9 cellular contexts compared by ENCODE assay signal in the genomic region with DNA sequence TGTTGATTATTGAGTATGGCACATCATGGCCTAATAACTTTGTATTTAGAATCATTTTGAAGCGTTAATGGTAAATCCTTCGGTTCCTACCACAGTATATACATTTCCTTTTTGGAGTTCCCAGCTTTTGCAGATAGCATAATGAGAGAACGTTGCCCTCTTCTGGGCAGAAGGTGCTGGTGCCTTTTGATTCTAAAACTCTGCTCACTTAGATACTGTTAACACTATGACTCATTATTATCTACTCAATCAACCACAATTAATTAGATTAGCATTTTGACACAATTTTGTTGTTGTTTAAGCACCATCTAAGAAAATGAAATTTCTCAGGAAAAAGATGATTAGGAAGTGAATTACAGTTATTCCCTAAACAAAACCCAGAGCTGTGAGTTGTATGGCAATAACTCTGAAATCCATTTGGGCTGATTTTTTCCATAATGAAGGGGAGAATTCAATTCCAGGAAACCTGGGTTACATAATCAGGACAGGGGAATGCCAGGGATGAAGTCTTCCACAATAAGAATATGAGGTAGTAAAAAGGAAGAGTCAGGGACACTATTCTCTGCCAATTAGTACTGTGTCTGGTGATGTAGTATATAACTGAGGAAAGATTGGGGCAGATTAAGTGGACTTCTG. TPM values are rescaled to one million over a fixed set of nuclear protein-coding genes. Genes with fewer than 3 reads are reported as not detected.
DNase-seq lines count a peak whose midpoint lies in the region; ATAC-seq and TF ChIP-seq lines count a peak whose summit lies in the region.
"Had no signal": no experiment of that assay in that cellular context is flagged by ENCODE, and none has a peak within 500 bp of the region (broad histone marks: within the 10 kb centered on the region; RNA-seq: fewer than 3 reads in every experiment).

No MANE protein-coding gene starts in this region.

- H3K4me1 Mint-ChIP-seq in CD14-positive monocyte, result peaks cover 26% of the 10 kb centered on the region
- peaks cover under 1% of the 10 kb centered on the region for H3K4me1 Mint-ChIP-seq in activated B cell treated with CpG ODN at 0.5 μM for 24 hours
- H3K4me1 Mint-ChIP-seq in neural progenitor cell, result peaks cover 10% of the 10 kb centered on the region

- H3F3A ChIP-seq in neural progenitor cell (ENCODE audit: low read depth), result no peaks in the 10 kb centered on the region

- H3K27ac ChIP-seq in neural progenitor cell, result no peak overlapping the region
- H3K27ac ChIP-seq: SJSA1 had no signal

- no peak overlapping the region for H3K4me3 ChIP-seq in fibroblast of pulmonary artery (replicated peaks; ENCODE audit: low read depth, low read length)
- no peak overlapping the region for H3K4me3 ChIP-seq in neural progenitor cell
- H3K4me3 ChIP-seq: SJSA1 had no signal

- H3K9me3 Mint-ChIP-seq in CD14-positive monocyte (no peaks in the 10 kb centered on the region), activated B cell treated with CpG ODN at 0.5 μM for 24 hours (no peaks in the 10 kb centered on the region), neural progenitor cell (no peaks in the 10 kb centered on the region)

- DNase-seq in CD14-positive monocyte (ENCODE audit: low spot score) (no peak), NCI-H2171 treated with DMSO at 0.1 percent for 48 hours (lab: John Stamatoyannopoulos, UW) (peak; percentile 72), activated B cell treated with CpG ODN at 0.5 μM for 24 hours (no peak), fibroblast of pulmonary artery (ENCODE audit: low read depth) (peak; percentile 76), neural progenitor cell (ENCODE audit: low spot score) (peak; percentile 65)

- H3K27me3 Mint-ChIP-seq in CD14-positive monocyte (ENCODE audit: low read depth in 3 of 3) (peaks cover 1 to 8% (median 4%) of the 10 kb centered on the region in 3 donors), activated B cell treated with CpG ODN at 0.5 μM for 24 hours (peaks cover 20% of the 10 kb centered on the region), neural progenitor cell (ENCODE audit: insufficient read depth, low read depth) (peaks cover 2% of the 10 kb centered on the region)

- POLR2A ChIA-PET in activated B cell treated with CpG ODN at 0.5 μM for 24 hours (lab: Charles Lee), result interaction anchor here (1.0 kb wide), 1 partner anchor 12 kb away, joined by 3 read pairs; a partner anchor contains a TSS

- CTCF ChIA-PET in activated B cell treated with CpG ODN at 0.5 μM for 24 hours (lab: Charles Lee), result interaction anchor here (0.6 to 5.0 kb wide), 6 partner anchors 11 to 416 kb away, joined by 3 to 21 read pairs (median 8); a partner anchor contains a TSS

- no peak overlapping the region for H3K27ac Mint-ChIP-seq in CD14-positive monocyte
- H3K27ac Mint-ChIP-seq in activated B cell treated with CpG ODN at 0.5 μM for 24 hours, result no peak overlapping the region
- no peak overlapping the region for H3K27ac Mint-ChIP-seq in neural progenitor cell

- peak; percentile 81 for ATAC-seq in GM18502 (IDR thresholded peaks at IDR 0.05; ENCODE audit: poor library complexity, unreplicated experiment)
- peak; percentile 70 for ATAC-seq in HG03060 (IDR thresholded peaks at IDR 0.05; ENCODE audit: low read depth, unreplicated experiment)
- peak; percentile 74 for ATAC-seq in activated B cell treated with CpG ODN at 0.5 μM for 24 hours (ENCODE audit: low read depth)
- ATAC-seq in HG03520 (IDR thresholded peaks at IDR 0.05; ENCODE audit: unreplicated experiment), result no peak

- H3K27me3 ChIP-seq in neural progenitor cell, result no peaks in the 10 kb centered on the region
- H3K27me3 ChIP-seq: SJSA1 had no signal

- no peaks in the 10 kb centered on the region for H3K4me1 ChIP-seq in neural progenitor cell

- no peaks in the 10 kb centered on the region for H3K36me3 ChIP-seq in neural progenitor cell
- H3K36me3 ChIP-seq: SJSA1 had no signal

- intact Hi-C loops in CD14-positive monocyte (cut with micrococcal nuclease), result loop anchor here (10.0 kb wide), 4 partner anchors 135 to 675 kb away; a partner anchor contains a TSS
- intact Hi-C loops in activated B cell treated with CpG ODN at 0.5 μM for 24 hours (cut with micrococcal nuclease), result loop anchor here (1.0 to 5.0 kb wide), 3 partner anchors 267 to 677 kb away; no protein-coding TSS in a partner anchor

- peak; percentile 84 for TF ChIP-seq CTCF in CD14-positive monocyte (IDR thresholded peaks at IDR 0.05)
- no peak for TF ChIP-seq CTCF in activated B cell treated with CpG ODN at 0.5 μM for 24 hours (IDR thresholded peaks at IDR 0.05)
- TF ChIP-seq CTCF in fibroblast of pulmonary artery (IDR thresholded peaks at IDR 0.05; ENCODE audit: low read length, missing control alignments), result peak; percentile 95
- peak; percentile 85 for TF ChIP-seq CTCF in neural progenitor cell (IDR thresholded peaks at IDR 0.05)

- H2AFZ ChIP-seq in neural progenitor cell (replicated peaks), result peak overlapping the region; percentile 42

- H3K79me2 ChIP-seq in neural progenitor cell (ENCODE audit: low read depth), result no peaks in the 10 kb centered on the region

- no peaks in the 10 kb centered on the region for H4K20me1 ChIP-seq in neural progenitor cell (ENCODE audit: low read depth)

- no peaks in the 10 kb centered on the region for H3K36me3 Mint-ChIP-seq in CD14-positive monocyte
- no peaks in the 10 kb centered on the region for H3K36me3 Mint-ChIP-seq in activated B cell treated with CpG ODN at 0.5 μM for 24 hours (ENCODE audit: low read depth)
- no peaks in the 10 kb centered on the region for H3K36me3 Mint-ChIP-seq in neural progenitor cell

- no peak overlapping the region for H3K4me2 ChIP-seq in neural progenitor cell

- no peaks in the 10 kb centered on the region for H3K9me3 ChIP-seq in neural progenitor cell (ENCODE audit: low read depth)
- H3K9me3 ChIP-seq: SJSA1 had no signal

- no peak overlapping the region for H3K4me3 Mint-ChIP-seq in CD14-positive monocyte
- no peak overlapping the region for H3K4me3 Mint-ChIP-seq in activated B cell treated with CpG ODN at 0.5 μM for 24 hours
- no peak overlapping the region for H3K4me3 Mint-ChIP-seq in neural progenitor cell

- H3K9ac ChIP-seq in neural progenitor cell, result no peak overlapping the region

RNA-seq across cellular contexts. Expression of a gene that starts 11.5 kb away (rescaled TPM):
- polyA plus RNA-seq in CD14-positive monocyte, result 10 to 100 TPM; 54.5 to 73.6 TPM
- total RNA-seq in activated B cell treated with CpG ODN at 0.5 μM for 24 hours, result 55.0 and 66.1 TPM in 2 replicates
- total RNA-seq in neural progenitor cell (ENCODE audit: low replicate concordance), result 136 and 186 TPM in 2 replicates

Comparison
In these comparisons a context has a peak if more than half of its experiments do, and no peak if none do; other contexts are left out.
1. DNase-seq: peak in NCI-H2171 treated with DMSO at 0.1 percent for 48 hours (single experiment), fibroblast of pulmonary artery (single experiment) and neural progenitor cell (single experiment); none in CD14-positive monocyte (single experiment) and activated B cell treated with CpG ODN at 0.5 μM for 24 hours (single experiment).